ENCODE assay signal across 1 cellular context in genomic region chr1:212608209-212608955, GRCh38.
A peak's percentile ranks its signal among the peaks of the same experiment; 100 is the strongest.
TF ChIP-seq lines count a peak whose summit lies in the region.

Gene ATF3, plus strand, starts transcription at chr1:212608761. Its CDS starts 6,261 bp downstream, at chr1:212615022.

TF ChIP-seq in K562, 482 proteins besides CTCF, POLR2A, EP300 and RAD21 (continued from another document and continues in another):
- TF ChIP-seq ZNF407 (IDR thresholded peaks at IDR 0.05; ENCODE audit: low read depth) (no peak), GATAD2B (IDR thresholded peaks at IDR 0.05; ENCODE audit: borderline replicate concordance) (no peak; the same call in 1 of the 2 replicates), BRF2 (IDR thresholded peaks at IDR 0.05; ENCODE audit: borderline replicate concordance, insufficient read depth, insufficient read length) (no peak), SMARCA4 (IDR thresholded peaks at IDR 0.05) (peak; percentile 10; the same call in 1 of the 2 replicates), ETS1 (conservative IDR thresholded peaks at IDR 0.05; ENCODE audit: control insufficient read depth, low read depth, low read length) (peak; percentile 84), ZNF3 (CRISPR knock-in tag; IDR thresholded peaks at IDR 0.05) (no peak), ZNF184 (CRISPR knock-in tag; IDR thresholded peaks at IDR 0.05) (no peak; the same call in 1 of the 2 replicates), RBBP5 (IDR thresholded peaks at IDR 0.05; ENCODE audit: borderline replicate concordance, insufficient read depth, low read length, poor library complexity, severe bottlenecking) (no peak), BHLHE40 (IDR thresholded peaks at IDR 0.05; ENCODE audit: low read length) (peak; percentile 81), ZBTB33 (CRISPR knock-in tag; IDR thresholded peaks at IDR 0.05) (0 out of 2 replicates have a peak, but pooled peaks have one; percentile 38), HMG20A (CRISPR knock-in tag; conservative IDR thresholded peaks at IDR 0.05) (no peak), XRCC5 (IDR thresholded peaks at IDR 0.05; ENCODE audit: low read depth, low read length) (no peak), TFE3 (CRISPR knock-in tag; IDR thresholded peaks at IDR 0.05) (no peak), RBM15 (IDR thresholded peaks at IDR 0.05; ENCODE audit: insufficient read depth, low read length) (no peak), U2AF2 (optimal IDR thresholded peaks at IDR 0.05; ENCODE audit: low read depth, low read length) (no peak), MED1 (CRISPR knock-in tag; IDR thresholded peaks at IDR 0.05; ENCODE audit: borderline replicate concordance) (no peak), CHCHD3 (CRISPR knock-in tag; IDR thresholded peaks at IDR 0.05) (no peak), RAD51 (IDR thresholded peaks at IDR 0.05; ENCODE audit: borderline replicate concordance, low read depth) (no peak; the same call in 1 of the 2 replicates), SMAD4 (CRISPR knock-in tag; conservative IDR thresholded peaks at IDR 0.05) (peak; percentile 93), ZNF143 (CRISPR knock-in tag; IDR thresholded peaks at IDR 0.05) (peak; percentile 12; the same call in 1 of the 2 replicates), PCBP1 (IDR thresholded peaks at IDR 0.05; ENCODE audit: low read depth, low read length, poor library complexity, severe bottlenecking) (peak; percentile 95), EGR1 (conservative IDR thresholded peaks at IDR 0.05) (0 out of 2 replicates have a peak, but pooled peaks have one; percentile 4), ZFP36 (IDR thresholded peaks at IDR 0.05; ENCODE audit: low read depth, low read length, partially characterized antibody) (no peak), EHMT2 (IDR thresholded peaks at IDR 0.05) (no peak), CHAMP1 (IDR thresholded peaks at IDR 0.05) (no peak), ATF4 (CRISPR knock-in tag; IDR thresholded peaks at IDR 0.05) (peak; percentile 99), GTF2B (IDR thresholded peaks at IDR 0.05; ENCODE audit: extremely low read depth, insufficient read length) (peak; percentile 91), PKNOX1 (IDR thresholded peaks at IDR 0.05) (peak; percentile 36; the same call in 1 of the 2 replicates), ZBTB8A (IDR thresholded peaks at IDR 0.05; ENCODE audit: partially characterized antibody) (no peak), ZNF280B (CRISPR knock-in tag; IDR thresholded peaks at IDR 0.05) (no peak), NCOA1 (IDR thresholded peaks at IDR 0.05; ENCODE audit: low read depth) (peak; percentile 43; the same call in 1 of the 2 replicates), ZNF740 (CRISPR knock-in tag; IDR thresholded peaks at IDR 0.05) (peak; percentile 49), ZNF740 (tag; IDR thresholded peaks at IDR 0.05) (no peak), KLF13 (tag; IDR thresholded peaks at IDR 0.05; ENCODE audit: borderline replicate concordance, low read depth) (0 out of 2 replicates have a peak, but pooled peaks have one; percentile 21)
